14 cellular contexts compared by ENCODE assay signal in the genomic region with DNA sequence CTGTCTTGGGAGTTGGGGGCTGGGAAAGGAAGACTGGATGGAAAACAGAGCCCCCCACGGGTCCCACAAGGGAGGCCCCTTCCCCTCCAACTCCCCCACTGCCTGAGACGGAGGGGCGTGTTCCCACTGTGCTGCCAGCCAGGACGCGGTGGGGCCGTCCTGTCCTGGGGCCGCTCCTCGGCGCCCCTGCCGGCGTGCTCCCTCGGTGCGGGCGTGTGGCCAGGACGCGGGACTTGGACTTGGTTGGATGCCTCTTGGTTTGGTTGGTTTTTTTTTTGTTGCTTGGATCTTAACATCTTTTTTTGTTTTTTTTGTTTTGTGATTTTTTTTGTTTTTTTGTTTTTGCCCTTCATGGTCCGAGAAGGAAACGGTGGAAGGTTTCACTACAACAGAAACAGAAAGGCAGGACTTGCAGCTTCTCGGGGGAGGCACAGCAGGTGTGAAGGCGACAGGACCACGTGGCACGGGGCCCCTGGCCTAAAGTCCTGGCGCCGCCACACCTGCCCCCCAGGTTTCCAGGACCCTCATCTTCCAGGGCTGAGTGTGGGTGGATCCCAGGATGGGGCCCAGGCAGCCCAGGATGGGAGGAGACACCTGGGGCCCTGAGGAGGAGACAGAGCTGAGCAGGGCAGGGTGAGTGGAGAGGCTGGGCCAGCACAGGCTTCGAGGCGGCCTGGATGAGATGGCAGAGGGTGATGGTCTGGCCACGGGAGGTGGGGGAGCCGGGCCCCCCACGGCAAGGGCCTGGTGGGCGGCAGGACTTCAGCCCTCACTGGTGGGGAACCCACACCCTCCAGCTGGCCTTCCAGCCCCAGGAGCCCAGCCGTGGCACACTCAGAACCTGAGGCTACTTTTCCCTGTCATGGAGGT. TPM values are rescaled to one million over a fixed set of nuclear protein-coding genes. Genes with fewer than 3 reads are reported as not detected.
DNase-seq lines count a peak whose midpoint lies in the region; ATAC-seq, FAIRE-seq and TF ChIP-seq lines count a peak whose summit lies in the region.
"Had no signal": no experiment of that assay in that cellular context is flagged by ENCODE, and none has a peak within 500 bp of the region (broad histone marks: within the 10 kb centered on the region; RNA-seq: fewer than 3 reads in every experiment).

No MANE protein-coding gene starts in this region.

- no peaks in the 10 kb centered on the region for H3K4me1 ChIP-seq in small intestine (ENCODE audit: control insufficient read depth in 2 of 2, insufficient read depth in 1 of 2, low read depth in 1 of 2, low read length in 1 of 2)
- H3K4me1 ChIP-seq: pancreas had no signal

- no peaks in the 10 kb centered on the region for H3K9me3 ChIP-seq in small intestine (ENCODE audit: control insufficient read depth, low read depth)
- H3K9me3 ChIP-seq: esophagus squamous epithelium, pancreas, tibial artery had no signal

- in situ Hi-C loops in brain microvascular endothelial cell (cut with HindIII; ENCODE audit: low pct_ligation_motif_present, low sequenced_read_pairs): no loop called here

- ATAC-seq in left cardiac atrium (peak; percentile 28 to 41), GM18519 (IDR thresholded peaks at IDR 0.05; ENCODE audit: low FRiP score, unreplicated experiment) (no peak), HG02571 (IDR thresholded peaks at IDR 0.05; ENCODE audit: unreplicated experiment) (no peak), HG03097 (IDR thresholded peaks at IDR 0.05; ENCODE audit: low FRiP score, unreplicated experiment) (no peak)
- ATAC-seq: activated CD8-positive, alpha-beta memory T cell treated with anti-CD3 and anti-CD28 coated beads, Interleukin-2, amount 10 ng/mL, durations not matched to agents 7 days and 5 days; left lobe of liver had no signal

- DNase-seq in GM03348 (ENCODE audit: low spot score) (peak; percentile 71), brain microvascular endothelial cell (no peak), left cardiac atrium (peak; percentile 54), small intestine (peak; percentile 48), NCI-H2081 (lab: John Stamatoyannopoulos, UW) (no peak)
- DNase-seq: activated CD8-positive, alpha-beta memory T cell treated with anti-CD3 and anti-CD28 coated beads, Interleukin-2, amount 10 ng/mL, durations not matched to agents 7 days and 5 days; esophagus squamous epithelium; NCI-H1694 treated with DMSO at 0.1 percent for 48 hours; tibial artery had no signal

- no peaks in the 10 kb centered on the region for H3K36me3 ChIP-seq in brain microvascular endothelial cell (replicated peaks)
- peaks cover 0 to 5% of the 10 kb centered on the region in 2 donors for H3K36me3 ChIP-seq in small intestine (ENCODE audit: control insufficient read depth in 2 of 2, insufficient read depth in 2 of 2, low read length in 2 of 2)
- H3K36me3 ChIP-seq: pancreas had no signal

- 27 to 39% (median 31%) methylated on average over 29 to 31 of the region's 31 CpGs for WGBS in small intestine, 3 donors

- H3K27me3 ChIP-seq in brain microvascular endothelial cell (replicated peaks) (peaks cover under 1% of the 10 kb centered on the region), small intestine (ENCODE audit: control insufficient read depth in 2 of 2, insufficient read depth in 2 of 2, low read length in 2 of 2) (peaks cover 2 to 6% of the 10 kb centered on the region in 2 donors)

- H3K27ac ChIP-seq in brain microvascular endothelial cell (no peak overlapping the region), small intestine (ENCODE audit: low read depth in 1 of 2, low read length in 1 of 2) (no peak overlapping the region)
- H3K27ac ChIP-seq: esophagus squamous epithelium, pancreas, tibial artery had no signal

- FAIRE-seq in small intestine (lab: Jason Lieb, UNC): no peak
- FAIRE-seq: pancreas had no signal

- no peak overlapping the region for H3K4me3 ChIP-seq in brain microvascular endothelial cell (ENCODE audit: low read depth, low read length)
- no peak overlapping the region for H3K4me3 ChIP-seq in small intestine (ENCODE audit: low read depth in 1 of 2, low read length in 2 of 2)
- H3K4me3 ChIP-seq: pancreas, tibial artery had no signal

- intact Hi-C loops in left cardiac atrium (cut with DNase I): no loop called here

- TF ChIP-seq CTCF in brain microvascular endothelial cell (IDR thresholded peaks at IDR 0.05; ENCODE audit: low read depth, low read length, missing control alignments): peak; percentile 41

RNA-seq across cellular contexts. Expression of a gene that starts 16.1 kb away (rescaled TPM):
- total RNA-seq in left cardiac atrium: 10 to 100 TPM; 34.5 to 47.5 TPM
- polyA plus RNA-seq in small intestine: 10 to 100 TPM; 17.6 to 36.2 (median 25.7) TPM

Comparison
In these comparisons a context has a peak if more than half of its experiments do, and no peak if none do; other contexts are left out.
1. DNase-seq: peak in GM03348 (single experiment), left cardiac atrium (single experiment) and small intestine (single experiment); none in brain microvascular endothelial cell (single experiment) and NCI-H2081 (0 of 2).
2. ATAC-seq: peak in left cardiac atrium (2 of 2); none in GM18519 (single experiment), HG02571 (single experiment) and HG03097 (single experiment).